1 cellular context compared by ENCODE assay signal in the genomic region with DNA sequence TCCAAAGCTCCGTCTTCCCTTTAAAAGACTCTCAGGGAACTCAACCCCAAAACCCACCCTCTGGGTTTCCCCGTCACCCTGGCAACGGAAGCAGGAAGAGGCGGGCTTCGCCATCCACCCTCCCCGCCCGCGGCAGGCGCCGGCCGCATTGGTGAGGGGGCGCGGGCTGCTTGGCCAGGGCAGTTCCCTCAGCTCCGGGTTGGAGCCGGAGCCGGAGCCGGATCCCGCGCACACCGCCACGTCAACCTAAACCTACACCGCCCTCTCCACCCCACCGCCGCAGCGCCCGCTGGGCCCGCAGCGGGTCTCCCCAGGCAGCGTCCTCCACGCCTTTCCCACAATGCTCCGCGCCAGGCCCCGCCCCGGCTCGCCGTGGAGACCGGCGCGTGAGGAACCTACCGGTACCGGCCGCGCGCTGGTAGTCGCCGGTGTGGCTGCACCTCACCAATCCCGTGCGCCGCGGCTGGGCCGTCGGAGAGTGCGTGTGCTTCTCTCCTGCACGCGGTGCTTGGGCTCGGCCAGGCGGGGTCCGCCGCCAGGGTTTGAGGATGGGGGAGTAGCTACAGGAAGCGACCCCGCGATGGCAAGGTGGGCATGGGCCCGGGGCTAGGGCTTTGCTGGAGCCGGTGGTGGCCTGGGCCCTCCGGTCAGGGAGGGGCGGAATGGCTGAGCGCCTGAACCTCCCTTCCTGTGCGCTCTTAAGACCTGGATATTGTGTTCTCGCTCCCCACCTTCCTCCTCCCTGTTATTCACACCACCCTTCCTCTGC.
TF ChIP-seq lines count a peak whose summit lies in the region.

A gene with protein sequence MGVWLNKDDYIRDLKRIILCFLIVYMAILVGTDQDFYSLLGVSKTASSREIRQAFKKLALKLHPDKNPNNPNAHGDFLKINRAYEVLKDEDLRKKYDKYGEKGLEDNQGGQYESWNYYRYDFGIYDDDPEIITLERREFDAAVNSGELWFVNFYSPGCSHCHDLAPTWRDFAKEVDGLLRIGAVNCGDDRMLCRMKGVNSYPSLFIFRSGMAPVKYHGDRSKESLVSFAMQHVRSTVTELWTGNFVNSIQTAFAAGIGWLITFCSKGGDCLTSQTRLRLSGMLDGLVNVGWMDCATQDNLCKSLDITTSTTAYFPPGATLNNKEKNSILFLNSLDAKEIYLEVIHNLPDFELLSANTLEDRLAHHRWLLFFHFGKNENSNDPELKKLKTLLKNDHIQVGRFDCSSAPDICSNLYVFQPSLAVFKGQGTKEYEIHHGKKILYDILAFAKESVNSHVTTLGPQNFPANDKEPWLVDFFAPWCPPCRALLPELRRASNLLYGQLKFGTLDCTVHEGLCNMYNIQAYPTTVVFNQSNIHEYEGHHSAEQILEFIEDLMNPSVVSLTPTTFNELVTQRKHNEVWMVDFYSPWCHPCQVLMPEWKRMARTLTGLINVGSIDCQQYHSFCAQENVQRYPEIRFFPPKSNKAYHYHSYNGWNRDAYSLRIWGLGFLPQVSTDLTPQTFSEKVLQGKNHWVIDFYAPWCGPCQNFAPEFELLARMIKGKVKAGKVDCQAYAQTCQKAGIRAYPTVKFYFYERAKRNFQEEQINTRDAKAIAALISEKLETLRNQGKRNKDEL (plus strand): TSS at position 362 of the 769 bp plus-strand sequence. CDS start 1,830 bp downstream, outside the sequence.

TF ChIP-seq in HepG2, 621 proteins besides CTCF, POLR2A, EP300 and RAD21 (continued from another document and continues in another):
- 0 out of 2 replicates have a peak, but pooled peaks have one; percentile 53 for TF ChIP-seq ZNF335 (CRISPR knock-in tag; IDR thresholded peaks at IDR 0.05)
- peak; percentile 86 for TF ChIP-seq ZNF768 (CRISPR knock-in tag; IDR thresholded peaks at IDR 0.05)
- TF ChIP-seq ZNF660 (CRISPR knock-in tag; IDR thresholded peaks at IDR 0.05; ENCODE audit: borderline replicate concordance, low read depth), result no peak
- TF ChIP-seq U2AF2 (IDR thresholded peaks at IDR 0.05; ENCODE audit: low read depth, low read length), result no peak; the same call in 1 of the 2 replicates
- peak; percentile 90 for TF ChIP-seq TSC22D2 (CRISPR knock-in tag; IDR thresholded peaks at IDR 0.05; ENCODE audit: borderline replicate concordance)
- peak; percentile 93 for TF ChIP-seq YEATS2 (CRISPR knock-in tag; IDR thresholded peaks at IDR 0.05; ENCODE audit: borderline replicate concordance)
- peak; percentile 84; the same call in 1 of the 2 replicates for TF ChIP-seq ZNF552 (CRISPR knock-in tag; IDR thresholded peaks at IDR 0.05; ENCODE audit: borderline replicate concordance)
- TF ChIP-seq HNF4A (CRISPR knock-in tag; IDR thresholded peaks at IDR 0.05), result no peak
- TF ChIP-seq, protein P1, sequence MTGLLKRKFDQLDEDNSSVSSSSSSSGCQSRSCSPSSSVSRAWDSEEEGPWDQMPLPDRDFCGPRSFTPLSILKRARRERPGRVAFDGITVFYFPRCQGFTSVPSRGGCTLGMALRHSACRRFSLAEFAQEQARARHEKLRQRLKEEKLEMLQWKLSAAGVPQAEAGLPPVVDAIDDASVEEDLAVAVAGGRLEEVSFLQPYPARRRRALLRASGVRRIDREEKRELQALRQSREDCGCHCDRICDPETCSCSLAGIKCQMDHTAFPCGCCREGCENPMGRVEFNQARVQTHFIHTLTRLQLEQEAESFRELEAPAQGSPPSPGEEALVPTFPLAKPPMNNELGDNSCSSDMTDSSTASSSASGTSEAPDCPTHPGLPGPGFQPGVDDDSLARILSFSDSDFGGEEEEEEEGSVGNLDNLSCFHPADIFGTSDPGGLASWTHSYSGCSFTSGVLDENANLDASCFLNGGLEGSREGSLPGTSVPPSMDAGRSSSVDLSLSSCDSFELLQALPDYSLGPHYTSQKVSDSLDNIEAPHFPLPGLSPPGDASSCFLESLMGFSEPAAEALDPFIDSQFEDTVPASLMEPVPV (CRISPR knock-in tag; IDR thresholded peaks at IDR 0.05), result peak; percentile 32; the same call in 1 of the 2 replicates
- TF ChIP-seq RBAK (CRISPR knock-in tag; IDR thresholded peaks at IDR 0.05), result no peak
- TF ChIP-seq ARHGAP35 (CRISPR knock-in tag; IDR thresholded peaks at IDR 0.05; ENCODE audit: borderline replicate concordance), result peak; percentile 67; the same call in 1 of the 2 replicates
- peak; percentile 91 for TF ChIP-seq KLF15 (CRISPR knock-in tag; IDR thresholded peaks at IDR 0.05; ENCODE audit: borderline replicate concordance)
- TF ChIP-seq, protein P2, sequence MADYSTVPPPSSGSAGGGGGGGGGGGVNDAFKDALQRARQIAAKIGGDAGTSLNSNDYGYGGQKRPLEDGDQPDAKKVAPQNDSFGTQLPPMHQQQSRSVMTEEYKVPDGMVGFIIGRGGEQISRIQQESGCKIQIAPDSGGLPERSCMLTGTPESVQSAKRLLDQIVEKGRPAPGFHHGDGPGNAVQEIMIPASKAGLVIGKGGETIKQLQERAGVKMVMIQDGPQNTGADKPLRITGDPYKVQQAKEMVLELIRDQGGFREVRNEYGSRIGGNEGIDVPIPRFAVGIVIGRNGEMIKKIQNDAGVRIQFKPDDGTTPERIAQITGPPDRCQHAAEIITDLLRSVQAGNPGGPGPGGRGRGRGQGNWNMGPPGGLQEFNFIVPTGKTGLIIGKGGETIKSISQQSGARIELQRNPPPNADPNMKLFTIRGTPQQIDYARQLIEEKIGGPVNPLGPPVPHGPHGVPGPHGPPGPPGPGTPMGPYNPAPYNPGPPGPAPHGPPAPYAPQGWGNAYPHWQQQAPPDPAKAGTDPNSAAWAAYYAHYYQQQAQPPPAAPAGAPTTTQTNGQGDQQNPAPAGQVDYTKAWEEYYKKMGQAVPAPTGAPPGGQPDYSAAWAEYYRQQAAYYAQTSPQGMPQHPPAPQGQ (CRISPR knock-in tag; IDR thresholded peaks at IDR 0.05; ENCODE audit: borderline replicate concordance), result no peak; the same call in 1 of the 2 replicates
- 0 out of 2 replicates have a peak, but pooled peaks have one; percentile 34 for TF ChIP-seq JUN (CRISPR knock-in tag; IDR thresholded peaks at IDR 0.05)
- TF ChIP-seq, protein P3, sequence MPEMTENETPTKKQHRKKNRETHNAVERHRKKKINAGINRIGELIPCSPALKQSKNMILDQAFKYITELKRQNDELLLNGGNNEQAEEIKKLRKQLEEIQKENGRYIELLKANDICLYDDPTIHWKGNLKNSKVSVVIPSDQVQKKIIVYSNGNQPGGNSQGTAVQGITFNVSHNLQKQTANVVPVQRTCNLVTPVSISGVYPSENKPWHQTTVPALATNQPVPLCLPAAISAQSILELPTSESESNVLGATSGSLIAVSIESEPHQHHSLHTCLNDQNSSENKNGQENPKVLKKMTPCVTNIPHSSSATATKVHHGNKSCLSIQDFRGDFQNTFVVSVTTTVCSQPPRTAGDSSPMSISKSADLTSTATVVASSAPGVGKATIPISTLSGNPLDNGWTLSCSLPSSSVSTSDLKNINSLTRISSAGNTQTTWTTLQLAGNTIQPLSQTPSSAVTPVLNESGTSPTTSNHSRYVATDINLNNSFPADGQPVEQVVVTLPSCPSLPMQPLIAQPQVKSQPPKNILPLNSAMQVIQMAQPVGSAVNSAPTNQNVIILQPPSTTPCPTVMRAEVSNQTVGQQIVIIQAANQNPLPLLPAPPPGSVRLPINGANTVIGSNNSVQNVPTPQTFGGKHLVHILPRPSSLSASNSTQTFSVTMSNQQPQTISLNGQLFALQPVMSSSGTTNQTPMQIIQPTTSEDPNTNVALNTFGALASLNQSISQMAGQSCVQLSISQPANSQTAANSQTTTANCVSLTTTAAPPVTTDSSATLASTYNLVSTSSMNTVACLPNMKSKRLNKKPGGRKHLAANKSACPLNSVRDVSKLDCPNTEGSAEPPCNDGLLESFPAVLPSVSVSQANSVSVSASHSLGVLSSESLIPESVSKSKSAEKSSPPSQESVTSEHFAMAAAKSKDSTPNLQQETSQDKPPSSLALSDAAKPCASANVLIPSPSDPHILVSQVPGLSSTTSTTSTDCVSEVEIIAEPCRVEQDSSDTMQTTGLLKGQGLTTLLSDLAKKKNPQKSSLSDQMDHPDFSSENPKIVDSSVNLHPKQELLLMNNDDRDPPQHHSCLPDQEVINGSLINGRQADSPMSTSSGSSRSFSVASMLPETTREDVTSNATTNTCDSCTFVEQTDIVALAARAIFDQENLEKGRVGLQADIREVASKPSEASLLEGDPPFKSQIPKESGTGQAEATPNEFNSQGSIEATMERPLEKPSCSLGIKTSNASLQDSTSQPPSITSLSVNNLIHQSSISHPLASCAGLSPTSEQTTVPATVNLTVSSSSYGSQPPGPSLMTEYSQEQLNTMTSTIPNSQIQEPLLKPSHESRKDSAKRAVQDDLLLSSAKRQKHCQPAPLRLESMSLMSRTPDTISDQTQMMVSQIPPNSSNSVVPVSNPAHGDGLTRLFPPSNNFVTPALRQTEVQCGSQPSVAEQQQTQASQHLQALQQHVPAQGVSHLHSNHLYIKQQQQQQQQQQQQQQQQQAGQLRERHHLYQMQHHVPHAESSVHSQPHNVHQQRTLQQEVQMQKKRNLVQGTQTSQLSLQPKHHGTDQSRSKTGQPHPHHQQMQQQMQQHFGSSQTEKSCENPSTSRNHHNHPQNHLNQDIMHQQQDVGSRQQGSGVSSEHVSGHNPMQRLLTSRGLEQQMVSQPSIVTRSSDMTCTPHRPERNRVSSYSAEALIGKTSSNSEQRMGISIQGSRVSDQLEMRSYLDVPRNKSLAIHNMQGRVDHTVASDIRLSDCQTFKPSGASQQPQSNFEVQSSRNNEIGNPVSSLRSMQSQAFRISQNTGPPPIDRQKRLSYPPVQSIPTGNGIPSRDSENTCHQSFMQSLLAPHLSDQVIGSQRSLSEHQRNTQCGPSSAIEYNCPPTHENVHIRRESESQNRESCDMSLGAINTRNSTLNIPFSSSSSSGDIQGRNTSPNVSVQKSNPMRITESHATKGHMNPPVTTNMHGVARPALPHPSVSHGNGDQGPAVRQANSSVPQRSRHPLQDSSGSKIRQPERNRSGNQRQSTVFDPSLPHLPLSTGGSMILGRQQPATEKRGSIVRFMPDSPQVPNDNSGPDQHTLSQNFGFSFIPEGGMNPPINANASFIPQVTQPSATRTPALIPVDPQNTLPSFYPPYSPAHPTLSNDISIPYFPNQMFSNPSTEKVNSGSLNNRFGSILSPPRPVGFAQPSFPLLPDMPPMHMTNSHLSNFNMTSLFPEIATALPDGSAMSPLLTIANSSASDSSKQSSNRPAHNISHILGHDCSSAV (CRISPR knock-in tag; IDR thresholded peaks at IDR 0.05; ENCODE audit: borderline replicate concordance), result no peak; the same call in 1 of the 2 replicates
- no peak; the same call in 1 of the 2 replicates for TF ChIP-seq JUNB (CRISPR knock-in tag; IDR thresholded peaks at IDR 0.05; ENCODE audit: borderline replicate concordance)
- TF ChIP-seq SNAI1 (CRISPR knock-in tag; IDR thresholded peaks at IDR 0.05; ENCODE audit: borderline replicate concordance), result peak; percentile 91
- TF ChIP-seq KMT2A (CRISPR knock-in tag; IDR thresholded peaks at IDR 0.05), result peak; percentile 98
- peak; percentile 42; the same call in 1 of the 2 replicates for TF ChIP-seq HMG20B (CRISPR knock-in tag; conservative IDR thresholded peaks at IDR 0.05)
- TF ChIP-seq, protein P4, sequence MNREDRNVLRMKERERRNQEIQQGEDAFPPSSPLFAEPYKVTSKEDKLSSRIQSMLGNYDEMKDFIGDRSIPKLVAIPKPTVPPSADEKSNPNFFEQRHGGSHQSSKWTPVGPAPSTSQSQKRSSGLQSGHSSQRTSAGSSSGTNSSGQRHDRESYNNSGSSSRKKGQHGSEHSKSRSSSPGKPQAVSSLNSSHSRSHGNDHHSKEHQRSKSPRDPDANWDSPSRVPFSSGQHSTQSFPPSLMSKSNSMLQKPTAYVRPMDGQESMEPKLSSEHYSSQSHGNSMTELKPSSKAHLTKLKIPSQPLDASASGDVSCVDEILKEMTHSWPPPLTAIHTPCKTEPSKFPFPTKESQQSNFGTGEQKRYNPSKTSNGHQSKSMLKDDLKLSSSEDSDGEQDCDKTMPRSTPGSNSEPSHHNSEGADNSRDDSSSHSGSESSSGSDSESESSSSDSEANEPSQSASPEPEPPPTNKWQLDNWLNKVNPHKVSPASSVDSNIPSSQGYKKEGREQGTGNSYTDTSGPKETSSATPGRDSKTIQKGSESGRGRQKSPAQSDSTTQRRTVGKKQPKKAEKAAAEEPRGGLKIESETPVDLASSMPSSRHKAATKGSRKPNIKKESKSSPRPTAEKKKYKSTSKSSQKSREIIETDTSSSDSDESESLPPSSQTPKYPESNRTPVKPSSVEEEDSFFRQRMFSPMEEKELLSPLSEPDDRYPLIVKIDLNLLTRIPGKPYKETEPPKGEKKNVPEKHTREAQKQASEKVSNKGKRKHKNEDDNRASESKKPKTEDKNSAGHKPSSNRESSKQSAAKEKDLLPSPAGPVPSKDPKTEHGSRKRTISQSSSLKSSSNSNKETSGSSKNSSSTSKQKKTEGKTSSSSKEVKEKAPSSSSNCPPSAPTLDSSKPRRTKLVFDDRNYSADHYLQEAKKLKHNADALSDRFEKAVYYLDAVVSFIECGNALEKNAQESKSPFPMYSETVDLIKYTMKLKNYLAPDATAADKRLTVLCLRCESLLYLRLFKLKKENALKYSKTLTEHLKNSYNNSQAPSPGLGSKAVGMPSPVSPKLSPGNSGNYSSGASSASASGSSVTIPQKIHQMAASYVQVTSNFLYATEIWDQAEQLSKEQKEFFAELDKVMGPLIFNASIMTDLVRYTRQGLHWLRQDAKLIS (CRISPR knock-in tag; IDR thresholded peaks at IDR 0.05), result peak; percentile 76; the same call in 1 of the 2 replicates
- peak; percentile 61; the same call in 1 of the 2 replicates for TF ChIP-seq FOSL2 (CRISPR knock-in tag; IDR thresholded peaks at IDR 0.05)
- 0 out of 2 replicates have a peak, but pooled peaks have one; percentile 75 for TF ChIP-seq ZNF329 (CRISPR knock-in tag; IDR thresholded peaks at IDR 0.05; ENCODE audit: low read depth)
- peak; percentile 76 for TF ChIP-seq CBX1 (IDR thresholded peaks at IDR 0.05; ENCODE audit: low read depth)
- TF ChIP-seq, protein P5, sequence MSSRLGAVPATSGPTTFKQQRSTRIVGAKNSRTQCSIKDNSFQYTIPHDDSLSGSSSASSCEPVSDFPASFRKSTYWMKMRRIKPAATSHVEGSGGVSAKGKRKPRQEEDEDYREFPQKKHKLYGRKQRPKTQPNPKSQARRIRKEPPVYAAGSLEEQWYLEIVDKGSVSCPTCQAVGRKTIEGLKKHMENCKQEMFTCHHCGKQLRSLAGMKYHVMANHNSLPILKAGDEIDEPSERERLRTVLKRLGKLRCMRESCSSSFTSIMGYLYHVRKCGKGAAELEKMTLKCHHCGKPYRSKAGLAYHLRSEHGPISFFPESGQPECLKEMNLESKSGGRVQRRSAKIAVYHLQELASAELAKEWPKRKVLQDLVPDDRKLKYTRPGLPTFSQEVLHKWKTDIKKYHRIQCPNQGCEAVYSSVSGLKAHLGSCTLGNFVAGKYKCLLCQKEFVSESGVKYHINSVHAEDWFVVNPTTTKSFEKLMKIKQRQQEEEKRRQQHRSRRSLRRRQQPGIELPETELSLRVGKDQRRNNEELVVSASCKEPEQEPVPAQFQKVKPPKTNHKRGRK (CRISPR knock-in tag; IDR thresholded peaks at IDR 0.05), result peak; percentile 56; the same call in 1 of the 2 replicates
- TF ChIP-seq MBD4 (IDR thresholded peaks at IDR 0.05; ENCODE audit: borderline replicate concordance, low read length), result no peak
- TF ChIP-seq FOXO1 (CRISPR knock-in tag; IDR thresholded peaks at IDR 0.05), result peak; percentile 60
- TF ChIP-seq SRY (CRISPR knock-in tag; IDR thresholded peaks at IDR 0.05), result peak; percentile 88; the same call in 1 of the 2 replicates
- TF ChIP-seq IKZF4 (CRISPR knock-in tag; IDR thresholded peaks at IDR 0.05; ENCODE audit: borderline replicate concordance, low read depth, not compliant biosample characterization), result peak; percentile 76
- peak; percentile 80; the same call in 1 of the 2 replicates for TF ChIP-seq MIER3 (CRISPR knock-in tag; IDR thresholded peaks at IDR 0.05; ENCODE audit: borderline replicate concordance)
- peak; percentile 89 for TF ChIP-seq RFX1 (IDR thresholded peaks at IDR 0.05)
- peak; percentile 95 for TF ChIP-seq ZNF136 (CRISPR knock-in tag; IDR thresholded peaks at IDR 0.05; ENCODE audit: low read depth)
- no peak for TF ChIP-seq MBNL3 (CRISPR knock-in tag; conservative IDR thresholded peaks at IDR 0.05)
- peak; percentile 82; the same call in 1 of the 2 replicates for TF ChIP-seq ZNF558 (CRISPR knock-in tag; IDR thresholded peaks at IDR 0.05; ENCODE audit: borderline replicate concordance)
